In genomic region chr5:104412649-104413240, GRCh38 we compare ENCODE assay signal across 9 cellular contexts.
DNase-seq lines count a peak whose midpoint lies in the region; ATAC-seq and TF ChIP-seq lines count a peak whose summit lies in the region.
"Had no signal": no experiment of that assay in that cellular context is flagged by ENCODE, and none has a peak within 500 bp of the region (broad histone marks: within the 10 kb centered on the region; RNA-seq: fewer than 3 reads in every experiment).

No MANE protein-coding gene starts in this region.

- TF ChIP-seq POLR2A in HCT116 (IDR thresholded peaks at IDR 0.05; ENCODE audit: borderline replicate concordance, extremely low read depth, insufficient read depth, insufficient read length): no peak

- H3K9me3 Mint-ChIP-seq in endothelial cell (ENCODE audit: unreplicated experiment): no peaks in the 10 kb centered on the region
- H3K9me3 Mint-ChIP-seq in stimulated activated naive B cell treated with anti-CD40 and anti-IgM and Interleukin-4, amounts not matched to agents 10 μg/mL and 1 μg/mL and 100 μg/mL, for 72 hours: peaks cover 0 to 4% of the 10 kb centered on the region in 2 donors
- H3K9me3 Mint-ChIP-seq: activated B cell treated with CpG ODN at 0.5 μM for 24 hours had no signal

- H3K4me3 ChIP-seq in GM06990 (replicated peaks; ENCODE audit: low read depth, low read length): no peak overlapping the region
- no peak overlapping the region for H3K4me3 ChIP-seq in HCT116 (replicated peaks in 1 of 2; ENCODE audit: low read depth in 1 of 2, low read length in 2 of 2)

- peak; percentile 58 for TF ChIP-seq RAD21 in HCT116 (IDR thresholded peaks at IDR 0.05; ENCODE audit: low read depth)

- no peak overlapping the region for H3K4me2 ChIP-seq in HCT116 (ENCODE audit: low read length)

- H3K27ac Mint-ChIP-seq in endothelial cell (ENCODE audit: unreplicated experiment): no peak overlapping the region
- no peak overlapping the region for H3K27ac Mint-ChIP-seq in stimulated activated naive B cell treated with anti-CD40 and anti-IgM and Interleukin-4, amounts not matched to agents 10 μg/mL and 1 μg/mL and 100 μg/mL, for 72 hours
- H3K27ac Mint-ChIP-seq: activated B cell treated with CpG ODN at 0.5 μM for 24 hours had no signal

- CTCF ChIA-PET in HCT116 (lab: Charles Lee): interaction anchor here (0.6 to 1.9 kb wide), 9 partner anchors 9 to 830 kb away, joined by 3 to 14 read pairs (median 5); no protein-coding TSS in a partner anchor

- peak; percentile 97 for ATAC-seq in HCT116
- peak; percentile 48 to 65 for ATAC-seq in stimulated activated naive B cell treated with anti-CD40 and anti-IgM and Interleukin-4, amounts not matched to agents 10 μg/mL and 1 μg/mL and 100 μg/mL, for 72 hours (replicated peaks)

- no peaks in the 10 kb centered on the region for H3K79me2 ChIP-seq in HCT116 (ENCODE audit: insufficient read depth, low read length)

- peak; percentile 1 for DNase-seq in GM06990 (ENCODE audit: extremely low read depth, insufficient read length)
- DNase-seq in HCT116 (ENCODE audit: low read depth, low spot score): peak; percentile 21
- peak; percentile 37 for DNase-seq in NCI-H460 (ENCODE audit: extremely low read depth, low read depth)
- peak; percentile 44 for DNase-seq in endothelial cell (ENCODE audit: low spot score)
- no peak for DNase-seq in stimulated activated naive B cell treated with anti-CD40 and anti-IgM and Interleukin-4, amounts not matched to agents 10 μg/mL and 1 μg/mL and 100 μg/mL, for 72 hours
- no peak for DNase-seq in AG08396 (ENCODE audit: low spot score)
- no peak for DNase-seq in effector CD4-positive, alpha-beta T cell
- DNase-seq in NK-92 (lab: John Stamatoyannopoulos, UW; ENCODE audit: unreplicated experiment): no peak
- DNase-seq: activated B cell treated with CpG ODN at 0.5 μM for 24 hours had no signal

- POLR2A ChIA-PET in HCT116 (lab: Charles Lee): no interaction called here

- H3K9me3 ChIP-seq in HCT116 (ENCODE audit: control insufficient read depth in 1 of 2, insufficient read depth in 1 of 2, low read depth in 1 of 2, low read length in 2 of 2): no peaks in the 10 kb centered on the region

- intact Hi-C loops in HCT116 (cut with micrococcal nuclease): loop anchor here (2.0 to 10.0 kb wide), 2 partner anchors 604 to 828 kb away; no protein-coding TSS in a partner anchor

- H3K36me3 Mint-ChIP-seq in endothelial cell (ENCODE audit: low read depth, unreplicated experiment): no peaks in the 10 kb centered on the region
- no peaks in the 10 kb centered on the region for H3K36me3 Mint-ChIP-seq in stimulated activated naive B cell treated with anti-CD40 and anti-IgM and Interleukin-4, amounts not matched to agents 10 μg/mL and 1 μg/mL and 100 μg/mL, for 72 hours

- no peaks in the 10 kb centered on the region for H3K4me1 ChIP-seq in HCT116 (ENCODE audit: control insufficient read depth in 1 of 2, insufficient read depth in 2 of 2, low read length in 2 of 2)

- H3K4me3 Mint-ChIP-seq in endothelial cell (ENCODE audit: unreplicated experiment): no peak overlapping the region
- no peak overlapping the region for H3K4me3 Mint-ChIP-seq in stimulated activated naive B cell treated with anti-CD40 and anti-IgM and Interleukin-4, amounts not matched to agents 10 μg/mL and 1 μg/mL and 100 μg/mL, for 72 hours
- H3K4me3 Mint-ChIP-seq: activated B cell treated with CpG ODN at 0.5 μM for 24 hours had no signal

- H3K9me2 ChIP-seq in HCT116 (ENCODE audit: insufficient read depth): no peaks in the 10 kb centered on the region

- TF ChIP-seq CTCF in GM06990 (IDR thresholded peaks at IDR 0.05; ENCODE audit: insufficient read depth, low read length, poor library complexity, severe bottlenecking) (peak; percentile 66), HCT116 (IDR thresholded peaks at IDR 0.05 in 2 of 3, conservative IDR thresholded peaks at IDR 0.05 in 1 of 3; ENCODE audit: borderline replicate concordance in 1 of 3, insufficient read depth in 1 of 3, low read depth in 2 of 3, low read length in 2 of 3) (peak; percentile 47 to 77 (median 75); a peak in 5 of 6 replicates), endothelial cell (IDR thresholded peaks at IDR 0.05; ENCODE audit: unreplicated experiment) (peak; percentile 59)

- no peak overlapping the region for H2AFZ ChIP-seq in HCT116 (ENCODE audit: low read depth, low read length, poor library complexity, severe bottlenecking)

- H3K36me3 ChIP-seq in GM06990 (ENCODE audit: control insufficient read depth, insufficient read depth, low read length) (no peaks in the 10 kb centered on the region), HCT116 (ENCODE audit: control insufficient read depth in 1 of 2, insufficient read depth in 2 of 2, low read length in 2 of 2) (no peaks in the 10 kb centered on the region)

- no peak overlapping the region for H3K9ac ChIP-seq in HCT116 (ENCODE audit: low read length)

- no peaks in the 10 kb centered on the region for H3K27me3 ChIP-seq in GM06990 (replicated peaks; ENCODE audit: control insufficient read depth, insufficient read depth, low read length)
- H3K27me3 ChIP-seq in HCT116 (ENCODE audit: insufficient read depth, low read length): no peaks in the 10 kb centered on the region

- H3K27ac ChIP-seq in HCT116 (ENCODE audit: low read depth, low read length): no peak overlapping the region

- no peaks in the 10 kb centered on the region for H3K27me3 Mint-ChIP-seq in endothelial cell (ENCODE audit: unreplicated experiment)
- H3K27me3 Mint-ChIP-seq in stimulated activated naive B cell treated with anti-CD40 and anti-IgM and Interleukin-4, amounts not matched to agents 10 μg/mL and 1 μg/mL and 100 μg/mL, for 72 hours: no peaks in the 10 kb centered on the region
- H3K27me3 Mint-ChIP-seq: activated B cell treated with CpG ODN at 0.5 μM for 24 hours had no signal

- H3K4me1 Mint-ChIP-seq in endothelial cell (ENCODE audit: unreplicated experiment): no peaks in the 10 kb centered on the region
- H3K4me1 Mint-ChIP-seq in stimulated activated naive B cell treated with anti-CD40 and anti-IgM and Interleukin-4, amounts not matched to agents 10 μg/mL and 1 μg/mL and 100 μg/mL, for 72 hours: no peaks in the 10 kb centered on the region
- H3K4me1 Mint-ChIP-seq: activated B cell treated with CpG ODN at 0.5 μM for 24 hours had no signal

- RAD21 ChIA-PET in HCT116 (lab: Charles Lee; ENCODE audit: low non-redundant PET in 1 of 2, low total read pairs in 2 of 2, uncharacterized antibody in 2 of 2, unreplicated experiment in 2 of 2): no interaction called here

- BruUV-seq in HCT116 (replicated peaks; lab: Mats Ljungman, UMichigan): no TSS peak

- H4K20me1 ChIP-seq in HCT116 (ENCODE audit: insufficient read depth): no peaks in the 10 kb centered on the region

TF ChIP-seq in HCT116, 20 proteins besides CTCF, POLR2A, EP300 and RAD21:
- TF ChIP-seq ZNF274 (IDR thresholded peaks at IDR 0.05; ENCODE audit: low read depth, low read length) (no peak), EZH2phosphoT487 (IDR thresholded peaks at IDR 0.05; ENCODE audit: borderline replicate concordance) (no peak), POLR2AphosphoS5 (IDR thresholded peaks at IDR 0.05; ENCODE audit: low read depth, low read length) (no peak), REST (IDR thresholded peaks at IDR 0.05; ENCODE audit: low read depth) (no peak), SP1 (IDR thresholded peaks at IDR 0.05; ENCODE audit: low read depth) (no peak), SIN3A (IDR thresholded peaks at IDR 0.05; ENCODE audit: low read depth) (no peak)

Comparison
In these comparisons a context has a peak if more than half of its experiments do, and no peak if none do; other contexts are left out.
1. DNase-seq: peak in GM06990 (single experiment), HCT116 (single experiment), NCI-H460 (single experiment) and endothelial cell (single experiment); none in stimulated activated naive B cell treated with anti-CD40 and anti-IgM and Interleukin-4, amounts not matched to agents 10 μg/mL and 1 μg/mL and 100 μg/mL, for 72 hours (single experiment), AG08396 (single experiment), effector CD4-positive, alpha-beta T cell (single experiment) and NK-92 (single experiment).
2. Peak in every context shown above with its lines, with median percentiles within 50 percentile points of each other: CTCF ChIP-seq.